8 cellular contexts compared by ENCODE assay signal in the genomic region with DNA sequence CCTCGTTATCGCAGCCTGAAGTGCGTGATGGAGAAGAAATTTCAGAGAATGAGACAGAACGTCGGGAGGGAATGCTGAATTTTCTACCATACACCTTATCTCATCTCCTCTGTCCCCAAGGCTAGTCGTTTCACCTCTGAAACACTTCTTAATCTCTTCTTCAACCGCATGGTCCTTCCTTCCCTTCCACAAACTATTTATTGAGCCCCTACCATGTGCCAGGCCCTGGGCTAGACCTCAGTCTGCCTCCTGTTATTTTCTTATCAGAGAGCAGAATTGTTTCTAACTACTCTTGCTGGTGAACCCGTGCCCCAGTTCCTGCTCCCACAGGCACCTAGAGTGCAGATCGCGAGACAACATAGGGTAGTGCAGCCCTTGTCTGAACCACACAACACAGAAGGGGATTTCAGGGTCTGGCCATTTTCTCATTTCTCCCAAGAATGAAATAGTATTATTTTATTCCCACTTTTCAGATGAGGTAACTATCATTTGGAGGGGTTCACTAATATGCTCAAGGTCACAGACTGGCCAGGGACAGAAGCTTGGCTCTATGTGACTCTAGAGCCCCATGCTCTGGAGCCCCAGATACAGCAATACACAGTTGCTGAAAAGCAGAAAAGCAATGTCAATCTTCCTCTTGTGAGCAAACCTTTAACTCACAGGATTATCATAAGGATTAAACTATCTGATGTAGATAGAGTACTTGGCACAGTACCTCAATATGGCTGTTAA. TPM values are rescaled to one million over a fixed set of nuclear protein-coding genes. Genes with fewer than 3 reads are reported as not detected.
A peak's percentile ranks its signal among the peaks of the same experiment; 100 is the strongest.
DNase-seq lines count a peak whose midpoint lies in the region; ATAC-seq and TF ChIP-seq lines count a peak whose summit lies in the region.

No MANE protein-coding gene starts in this region.

- H3K27me3 Mint-ChIP-seq in naive thymus-derived CD4-positive, alpha-beta T cell, result no peaks in the 10 kb centered on the region

- no TSS peak for BruUV-seq in Panc1 (replicated peaks; lab: Mats Ljungman, UMichigan)

- H3K36me3 ChIP-seq in Panc1 (ENCODE audit: control insufficient read depth, insufficient read depth, low read length), result no peaks in the 10 kb centered on the region; the same call in none of the 2 replicates
- peaks cover 0 to 32% (median 7%) of the 10 kb centered on the region in 3 experiments for H3K36me3 ChIP-seq in naive thymus-derived CD4-positive, alpha-beta T cell (ENCODE audit: control insufficient read depth in 2 of 3, insufficient read depth in 3 of 3, low read length in 3 of 3)

- H3K27ac ChIP-seq in Panc1 (ENCODE audit: low read length) (peak overlapping the region; percentile 82), dorsolateral prefrontal cortex (peak overlapping the region in 52 of 59 donors; percentile 34 to 97 (median 90))
- peak overlapping the region; percentile 95 for H3K27ac ChIP-seq in naive thymus-derived CD4-positive, alpha-beta T cell (ENCODE audit: low read depth, low read length)

- no peak for TF ChIP-seq CTCF in Panc1 (IDR thresholded peaks at IDR 0.05)
- TF ChIP-seq CTCF in dorsolateral prefrontal cortex (IDR thresholded peaks at IDR 0.05 in 54 of 56, conservative IDR thresholded peaks at IDR 0.05 in 2 of 56; ENCODE audit: low read depth in 1 of 56, partially characterized antibody in 56 of 56), result no peak

- H3K4me3 ChIP-seq in Panc1 (ENCODE audit: low read depth in 2 of 2, low read length in 2 of 2) (peak overlapping the region; percentile 67 to 86), dorsolateral prefrontal cortex (peak overlapping the region; percentile 68 to 100 (median 97))
- H3K4me3 ChIP-seq in naive thymus-derived CD4-positive, alpha-beta T cell (ENCODE audit: low read length), result peak overlapping the region; percentile 84

- H3K9me3 Mint-ChIP-seq in naive thymus-derived CD4-positive, alpha-beta T cell, result peaks cover 0 to 2% (median 0%) of the 10 kb centered on the region in 11 donors

- intact Hi-C loops in Panc1 (cut with micrococcal nuclease; ENCODE audit: unreplicated experiment) (no loop called here), dorsolateral prefrontal cortex (cut with DNase I) (loop anchor here in 1 of 2 donors (2.0 kb wide), 1 partner anchor 70 kb away; the partner anchor contains the start of gene RABIF)
- intact Hi-C loops in naive thymus-derived CD4-positive, alpha-beta T cell (cut with micrococcal nuclease), result loop anchor here (1.0 to 10.0 kb wide), 14 partner anchors 9 to 1804 kb away; partner anchors contain the start of genes CYB5R1 (in 2 of the 2), KLHL12 (in 2 of the 2), PCAT6 (in 2 of the 2) and PPP1R12B (in 2 of the 2)

- peaks cover 0 to 14% (median 2%) of the 10 kb centered on the region in 5 donors for H3K36me3 Mint-ChIP-seq in naive thymus-derived CD4-positive, alpha-beta T cell

- no peaks in the 10 kb centered on the region for H3K9me3 ChIP-seq in Panc1 (ENCODE audit: control insufficient read depth, insufficient read depth, low read depth, low read length)
- H3K9me3 ChIP-seq in naive thymus-derived CD4-positive, alpha-beta T cell (ENCODE audit: control insufficient read depth in 2 of 3, low read length in 3 of 3), result no peaks in the 10 kb centered on the region

- CTCF ChIA-PET in Panc1 (lab: Charles Lee), result no interaction called here
- CTCF ChIA-PET in naive thymus-derived CD4-positive, alpha-beta T cell (lab: Charles Lee), result interaction anchor here (1.4 kb wide), 1 partner anchor 9 kb away, joined by 7 read pairs; no protein-coding TSS in a partner anchor

- peak overlapping the region; percentile 76 to 97 (median 92) for H3K4me3 Mint-ChIP-seq in naive thymus-derived CD4-positive, alpha-beta T cell

- ATAC-seq in Panc1, result peak; percentile 51
- ATAC-seq in naive thymus-derived CD4-positive, alpha-beta T cell, result peak; percentile 12
- no peak for ATAC-seq in activated CD4-positive, CD25-positive, alpha-beta regulatory T cell treated with anti-CD3 and anti-CD28 coated beads, Interleukin-2, amount 50 U/mL, for 24 hours

- peaks cover 16 to 47% (median 44%) of the 10 kb centered on the region in 7 donors for H3K4me1 Mint-ChIP-seq in naive thymus-derived CD4-positive, alpha-beta T cell

- POLR2A ChIA-PET in Panc1 (lab: Charles Lee), result no interaction called here
- POLR2A ChIA-PET in naive thymus-derived CD4-positive, alpha-beta T cell (lab: Charles Lee), result interaction anchor here (0.6 to 2.6 kb wide), 3 partner anchors 9 to 899 kb away, joined by 3 to 10 read pairs (median 3); no protein-coding TSS in a partner anchor

- H3K4me1 ChIP-seq in Panc1 (ENCODE audit: control insufficient read depth, insufficient read depth, low read length), result peaks cover 20% of the 10 kb centered on the region
- peaks cover 19 to 35% of the 10 kb centered on the region in 2 donors for H3K4me1 ChIP-seq in naive thymus-derived CD4-positive, alpha-beta T cell (ENCODE audit: control insufficient read depth in 2 of 2, insufficient read depth in 2 of 2, low read length in 2 of 2)

- in situ Hi-C loops in Panc1 (cut with HindIII; ENCODE audit: low pct_unique_long_range_greater_than_20kb, low sequenced_read_pairs), result no loop called here

- peak; percentile 63 for DNase-seq in NCI-H82 (lab: John Stamatoyannopoulos, UW)
- DNase-seq in NCI-H82 treated with DMSO at 0.1 percent for 48 hours (lab: John Stamatoyannopoulos, UW; ENCODE audit: unreplicated experiment), result no peak
- DNase-seq in Panc1 (ENCODE audit: low read depth, low spot score), result no peak
- DNase-seq in dorsolateral prefrontal cortex, result no peak
- DNase-seq in naive thymus-derived CD4-positive, alpha-beta T cell, result peak in 1 of 9 donors; percentile 32
- no peak for DNase-seq in hypothalamus (lab: John Stamatoyannopoulos, UW)
- DNase-seq in NCI-H226, result no peak

- H3K27ac Mint-ChIP-seq in naive thymus-derived CD4-positive, alpha-beta T cell, result peak overlapping the region; percentile 84 to 98 (median 95)

- no peaks in the 10 kb centered on the region for H3K27me3 ChIP-seq in Panc1 (ENCODE audit: control insufficient read depth, insufficient read depth, low read length)
- no peaks in the 10 kb centered on the region for H3K27me3 ChIP-seq in dorsolateral prefrontal cortex
- H3K27me3 ChIP-seq in naive thymus-derived CD4-positive, alpha-beta T cell (ENCODE audit: control insufficient read depth in 2 of 2, insufficient read depth in 2 of 2, low read length in 2 of 2), result no peaks in the 10 kb centered on the region

RNA-seq across cellular contexts. Expression of gene ADIPOR1, which starts 0.6 kb away (rescaled TPM):
- total RNA-seq in Panc1 (2021; ENCODE audit: unreplicated experiment) (78.2 TPM), dorsolateral prefrontal cortex (10 to 100 TPM; 51.2 to 87.2 (median 64.4) TPM)
- polyA plus RNA-seq in Panc1 (2012; ENCODE audit: insufficient read length), result 87.8 TPM
- 10 to 100 TPM; 51.9 to 84.5 (median 69.6) TPM for total RNA-seq in naive thymus-derived CD4-positive, alpha-beta T cell
- polyA plus RNA-seq in naive thymus-derived CD4-positive, alpha-beta T cell, result 10 to 100 TPM; 56.8 to 93.8 TPM

RNA-seq across cellular contexts. Expression of gene CYB5R1, which starts 8.3 kb away (rescaled TPM):
- 27.5 TPM for total RNA-seq in Panc1 (2021; ENCODE audit: unreplicated experiment)
- polyA plus RNA-seq in Panc1 (2012; ENCODE audit: insufficient read length), result 25.4 TPM
- total RNA-seq in dorsolateral prefrontal cortex, result 10 to 100 TPM; 32.7 to 66.9 (median 46.4) TPM
- 10 to 100 TPM; 22.8 to 50.2 (median 48.0) TPM for total RNA-seq in naive thymus-derived CD4-positive, alpha-beta T cell
- 10 to 100 TPM; 63.1 to 71.3 TPM for polyA plus RNA-seq in naive thymus-derived CD4-positive, alpha-beta T cell

RNA-seq across cellular contexts. Expression of gene KLHL12, which starts 31.7 kb away (rescaled TPM):
- total RNA-seq in Panc1 (2021; ENCODE audit: unreplicated experiment) (37.8 TPM), dorsolateral prefrontal cortex (10 to 100 TPM; 22.3 to 47.0 (median 36.2) TPM)
- 22.1 TPM for polyA plus RNA-seq in Panc1 (2012; ENCODE audit: insufficient read length)
- 10 to 100 TPM; 15.6 to 28.0 (median 24.5) TPM for total RNA-seq in naive thymus-derived CD4-positive, alpha-beta T cell
- polyA plus RNA-seq in naive thymus-derived CD4-positive, alpha-beta T cell, result 10 to 100 TPM; 12.1 to 18.3 TPM

RNA-seq across cellular contexts. Expression of gene TMEM183A, which starts 48.5 kb away (rescaled TPM):
- total RNA-seq in Panc1 (2021; ENCODE audit: unreplicated experiment), result 59.1 TPM
- polyA plus RNA-seq in Panc1 (2012; ENCODE audit: insufficient read length), result 29.6 TPM
- total RNA-seq in dorsolateral prefrontal cortex, result 100 to 1,000 TPM in 5 of 120 experiments, 10 to 100 TPM in 115; 37.4 to 106 (median 77.4) TPM
- 100 to 1,000 TPM in 2 of 5 experiments, 10 to 100 TPM in 3; 61.4 to 134 (median 77.0) TPM for total RNA-seq in naive thymus-derived CD4-positive, alpha-beta T cell
- polyA plus RNA-seq in naive thymus-derived CD4-positive, alpha-beta T cell, result 10 to 100 TPM; 42.5 to 56.0 TPM

Comparison
In these comparisons a context has a peak if more than half of its experiments do, and no peak if none do; other contexts are left out.
1. ATAC-seq: peak in Panc1 (single experiment) and naive thymus-derived CD4-positive, alpha-beta T cell (single experiment); none in activated CD4-positive, CD25-positive, alpha-beta regulatory T cell treated with anti-CD3 and anti-CD28 coated beads, Interleukin-2, amount 50 U/mL, for 24 hours (0 of 2).
2. Peak in every context shown above with its lines, with median percentiles within 50 percentile points of each other: H3K27ac ChIP-seq and H3K4me3 ChIP-seq.